33 cellular contexts compared by ENCODE assay signal in the genomic region with DNA sequence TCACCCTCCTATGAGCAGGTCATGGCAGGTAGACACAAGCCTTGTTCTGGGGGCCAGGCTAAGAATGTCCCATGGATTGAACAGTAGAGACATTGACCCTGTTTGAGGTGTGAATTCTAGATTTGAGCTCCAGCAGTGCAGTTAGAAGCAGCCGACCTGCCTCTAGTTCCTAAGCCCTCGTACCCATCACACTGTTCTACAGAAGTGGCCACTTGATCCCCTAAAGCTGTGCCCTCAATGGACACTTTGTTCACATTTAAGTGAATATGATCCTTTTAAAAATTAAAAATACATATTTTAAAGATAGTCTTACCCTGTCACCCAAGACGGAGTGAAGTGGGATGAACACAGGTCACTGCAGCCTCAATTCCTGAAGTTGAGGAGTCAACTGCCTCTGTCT.
"Had no signal": no experiment of that assay in that cellular context is flagged by ENCODE, and none has a peak within 500 bp of the region (broad histone marks: within the 10 kb centered on the region; RNA-seq: fewer than 3 reads in every experiment).

No MANE protein-coding gene starts in this region.

- H3K4me1 ChIP-seq: adrenal gland, body of pancreas, breast epithelium had no signal

- H3K9me3 ChIP-seq: adrenal gland, body of pancreas, breast epithelium had no signal

- H3K27ac ChIP-seq: adrenal gland, body of pancreas, brain microvascular endothelial cell, breast epithelium, VCaP had no signal

- H3K4me3 ChIP-seq: adrenal gland, body of pancreas, breast epithelium had no signal

- ATAC-seq: activated CD8-positive, alpha-beta T cell treated with anti-CD3 and anti-CD28 coated beads for 36 hours; activated naive CD4-positive, alpha-beta T cell treated with anti-CD3 and anti-CD28 coated beads, Interleukin-2, amount 50 U/mL, for 72 hours; activated T-cell treated with anti-CD3 and anti-CD28 coated beads, Interleukin-2, amount 50 U/mL, for 4 hours; activated T-cell treated with anti-CD3 and anti-CD28 coated beads, Interleukin-2, amount 50 U/mL, for 72 hours; activated T-helper 17 cell treated with anti-CD3 and anti-CD28 coated beads, Interleukin-2, amount 50 U/mL, for 72 hours; body of pancreas had no signal

- H3K36me3 ChIP-seq: adrenal gland, brain microvascular endothelial cell, breast epithelium had no signal

- FAIRE-seq: astrocyte, TTC549 had no signal

- H3K27me3 ChIP-seq: adrenal gland, body of pancreas, breast epithelium had no signal

- DNase-seq: activated B cell treated with CpG ODN at 0.5 μM for 24 hours; activated CD4-positive, alpha-beta memory T cell treated with anti-CD3 and anti-CD28 coated beads for 36 hours; activated CD4-positive, alpha-beta T cell treated with anti-CD3 and anti-CD28 coated beads for 4 hours; activated CD4-positive, alpha-beta T cell treated with anti-CD3 and anti-CD28 coated beads, Interleukin-2, amount 10 ng/mL, durations not matched to agents 24 days and 14 days; activated CD4-positive, alpha-beta T cell treated with anti-CD3 and anti-CD28 coated beads, Interleukin-2, amount 50 U/mL, for 1 hour; activated CD4-positive, alpha-beta T cell treated with anti-CD3 and anti-CD28 coated beads, Interleukin-2, amount 50 U/mL, for 4 hours; activated CD4-positive, CD25-positive, alpha-beta regulatory T cell treated with anti-CD3 and anti-CD28 coated beads, Interleukin-2, amount 50 U/mL, for 72 hours; activated CD8-positive, alpha-beta memory T cell treated with anti-CD3 and anti-CD28 coated beads, Interleukin-2, amount 50 U/mL, for 4 hours; activated CD8-positive, alpha-beta T cell treated with anti-CD3 and anti-CD28 coated beads for 36 hours; activated effector memory CD4-positive, alpha-beta T cell treated with anti-CD3 and anti-CD28 coated beads, Interleukin-2, amount 50 U/mL, for 16 hours; activated gamma-delta T cell treated with Interleukin-2 at 50 U/mL for 16 hours; activated naive CD4-positive, alpha-beta T cell; activated naive CD4-positive, alpha-beta T cell treated with anti-CD3 and anti-CD28 coated beads for 36 hours; activated naive CD4-positive, alpha-beta T cell treated with anti-CD3 and anti-CD28 coated beads, Interleukin-2, amount 50 U/mL, for 16 hours; activated naive CD8-positive, alpha-beta T cell treated with anti-CD3 and anti-CD28 coated beads for 36 hours; activated T-cell treated with anti-CD3 and anti-CD28 coated beads for 4 hours; activated T-cell treated with anti-CD3 and anti-CD28 coated beads, Interleukin-2, amount 50 U/mL, for 1 hour; activated T-cell treated with anti-CD3 and anti-CD28 coated beads, Interleukin-2, amount 50 U/mL, for 4 hours; activated T-cell treated with anti-CD3 and anti-CD28 coated beads, Interleukin-2, amount 50 U/mL, for 72 hours; adrenal gland; amniotic stem cell; aorta; body of pancreas; brain microvascular endothelial cell; central memory CD4-positive, alpha-beta T cell; T-helper 2 cell; T-helper 9 cell had no signal
